9 cellular contexts compared by ENCODE assay signal in genomic region chr2:101473581-101473910, GRCh38. TPM values are rescaled to one million over a fixed set of nuclear protein-coding genes. Genes with fewer than 3 reads are reported as not detected.
DNase-seq lines count a peak whose midpoint lies in the region; ATAC-seq and TF ChIP-seq lines count a peak whose summit lies in the region.
"Had no signal": no experiment of that assay in that cellular context is flagged by ENCODE, and none has a peak within 500 bp of the region (broad histone marks: within the 10 kb centered on the region; RNA-seq: fewer than 3 reads in every experiment).

No MANE protein-coding gene starts in this region.

- no peak for TF ChIP-seq CTCF in upper lobe of right lung (IDR thresholded peaks at IDR 0.05)

- intact Hi-C loops in Right ventricle myocardium inferior (cut with DNase I) (no loop called here), left ventricle myocardium superior (cut with micrococcal nuclease) (no loop called here), upper lobe of right lung (cut with DNase I) (no loop called here)

- H3K4me3 ChIP-seq in duodenal mucosa (ENCODE audit: low read depth in 1 of 2, low read length in 2 of 2) = peak overlapping the region; percentile 57 to 61
- H3K4me3 ChIP-seq in mucosa of stomach (ENCODE audit: low read length) = no peak overlapping the region
- H3K4me3 ChIP-seq in upper lobe of right lung = peak overlapping the region; percentile 58
- H3K4me3 ChIP-seq: mucosa of descending colon had no signal

- no peaks in the 10 kb centered on the region for H3K36me3 ChIP-seq in duodenal mucosa (ENCODE audit: control insufficient read depth in 1 of 2, insufficient read depth in 2 of 2, low read length in 2 of 2)
- no peaks in the 10 kb centered on the region for H3K36me3 ChIP-seq in mucosa of stomach (ENCODE audit: control insufficient read depth, insufficient read depth, low read length)
- H3K36me3 ChIP-seq in upper lobe of right lung = no peaks in the 10 kb centered on the region

- DNase-seq in Right ventricle myocardium inferior (ENCODE audit: missing footprints) = no peak
- no peak for DNase-seq in left ventricle myocardium superior
- no peak for DNase-seq in upper lobe of right lung
- no peak for DNase-seq in iPS-NIHi7 (ENCODE audit: extremely low spot score)
- DNase-seq in SIG-M5 (lab: John Stamatoyannopoulos, UW) = no peak
- no peak for DNase-seq in NCI-H2196 (lab: John Stamatoyannopoulos, UW; ENCODE audit: unreplicated experiment)

- H3K27ac ChIP-seq in duodenal mucosa (ENCODE audit: low read depth, low read length) (no peak overlapping the region), upper lobe of right lung (peak overlapping the region; percentile 59)

- H3K9ac ChIP-seq in duodenal mucosa (ENCODE audit: low read depth in 1 of 2, low read length in 2 of 2) (no peak overlapping the region), mucosa of stomach (ENCODE audit: low read length) (peak overlapping the region; percentile 17)

- peak; percentile 4 for ATAC-seq in Right ventricle myocardium inferior
- ATAC-seq in left ventricle myocardium superior = no peak
- no peak for ATAC-seq in upper lobe of right lung

- H3K9me3 ChIP-seq in duodenal mucosa (ENCODE audit: control insufficient read depth in 1 of 2, low read length in 2 of 2) (no peaks in the 10 kb centered on the region), mucosa of stomach (ENCODE audit: control insufficient read depth, low read length) (no peaks in the 10 kb centered on the region), upper lobe of right lung (no peaks in the 10 kb centered on the region)
- H3K9me3 ChIP-seq: mucosa of descending colon had no signal

- H3K27me3 ChIP-seq in duodenal mucosa (ENCODE audit: control insufficient read depth in 1 of 2, insufficient read depth in 2 of 2, low read length in 2 of 2) (peaks cover 9 to 15% of the 10 kb centered on the region in 2 donors), mucosa of stomach (ENCODE audit: control insufficient read depth, insufficient read depth, low read length) (peaks cover 27% of the 10 kb centered on the region), upper lobe of right lung (peaks cover 7% of the 10 kb centered on the region)

- H3K4me1 ChIP-seq in duodenal mucosa (ENCODE audit: control insufficient read depth in 1 of 2, insufficient read depth in 2 of 2, low read length in 2 of 2) (no peaks in the 10 kb centered on the region), mucosa of stomach (ENCODE audit: control insufficient read depth, insufficient read depth, low read length) (peaks cover 5% of the 10 kb centered on the region), upper lobe of right lung (no peaks in the 10 kb centered on the region)

RNA-seq across cellular contexts. Expression of gene RFX8, which starts 1.4 kb away (rescaled TPM):
- total RNA-seq in Right ventricle myocardium inferior (not detected), left ventricle myocardium superior (not detected), upper lobe of right lung (not detected)
- total RNA-seq: mucosa of descending colon had no signal
